In genomic region chr20:3927486-3928291, GRCh38 we compare ENCODE assay signal across 8 cellular contexts. TPM values are rescaled to one million over a fixed set of nuclear protein-coding genes. Genes with fewer than 3 reads are reported as not detected.
DNase-seq lines count a peak whose midpoint lies in the region; ATAC-seq and TF ChIP-seq lines count a peak whose summit lies in the region.

No MANE protein-coding gene starts in this region.

- H3K36me3 Mint-ChIP-seq in MCF 10A (ENCODE audit: insufficient read depth, unreplicated experiment) = peaks cover 65% of the 10 kb centered on the region
- H3K36me3 Mint-ChIP-seq in stimulated activated memory B cell treated with anti-CD40 and anti-IgM and Interleukin-4, amounts not matched to agents 10 μg/mL and 1 μg/mL and 100 μg/mL, for 72 hours = peaks cover 39% of the 10 kb centered on the region

- H3K36me3 ChIP-seq in breast epithelium = no peaks in the 10 kb centered on the region
- H3K36me3 ChIP-seq in SK-N-MC (ENCODE audit: insufficient read depth, low read length) = peaks cover 24% of the 10 kb centered on the region
- H3K36me3 ChIP-seq in cardiac muscle cell = peaks cover 8% of the 10 kb centered on the region
- H3K36me3 ChIP-seq in upper lobe of left lung = peaks cover 0 to 30% (median 19%) of the 10 kb centered on the region in 4 donors

- TF ChIP-seq EP300 in upper lobe of left lung (IDR thresholded peaks at IDR 0.05) = peak in 3 of 4 donors; percentile 16 to 76 (median 38)

- H3K27ac Mint-ChIP-seq in MCF 10A (ENCODE audit: low read depth, unreplicated experiment) = peak overlapping the region; percentile 80
- H3K27ac Mint-ChIP-seq in stimulated activated memory B cell treated with anti-CD40 and anti-IgM and Interleukin-4, amounts not matched to agents 10 μg/mL and 1 μg/mL and 100 μg/mL, for 72 hours = no peak overlapping the region

- WGBS in upper lobe of left lung, 2 donors = 37 to 48% methylated on average over 10 of the region's 10 CpGs

- peak; percentile 77 for DNase-seq in MCF 10A (ENCODE audit: unreplicated experiment)
- no peak for DNase-seq in breast epithelium (ENCODE audit: low spot score in 2 of 2)
- DNase-seq in SK-N-MC (ENCODE audit: low read depth, low spot score) = no peak
- peak in 1 of 2 donors; percentile 80 for DNase-seq in cardiac muscle cell (ENCODE audit: low read depth in 1 of 2, low spot score in 1 of 2)
- DNase-seq in upper lobe of left lung = peak in 1 of 2 donors; percentile 80
- DNase-seq in hepatic stellate cell (ENCODE audit: low spot score) = no peak
- no peak for DNase-seq in stimulated activated CD4-positive, alpha-beta T cell treated with anti-CD3 and anti-CD28 coated beads, Interleukin-4, amount 100 ng/mL, for 4 hours

- H3K27me3 Mint-ChIP-seq in MCF 10A (ENCODE audit: insufficient read depth, unreplicated experiment) = no peaks in the 10 kb centered on the region
- no peaks in the 10 kb centered on the region for H3K27me3 Mint-ChIP-seq in stimulated activated memory B cell treated with anti-CD40 and anti-IgM and Interleukin-4, amounts not matched to agents 10 μg/mL and 1 μg/mL and 100 μg/mL, for 72 hours

- H3K27me3 ChIP-seq in breast epithelium (no peaks in the 10 kb centered on the region), cardiac muscle cell (no peaks in the 10 kb centered on the region), upper lobe of left lung (no peaks in the 10 kb centered on the region)

- ATAC-seq in upper lobe of left lung (ENCODE audit: low FRiP score in 2 of 2) = peak in 1 of 2 donors; percentile 44
- ATAC-seq in stimulated activated memory B cell treated with anti-CD40 and anti-IgM and Interleukin-4, amounts not matched to agents 10 μg/mL and 1 μg/mL and 100 μg/mL, for 72 hours = no peak

- peaks cover 57% of the 10 kb centered on the region for H3K4me1 Mint-ChIP-seq in MCF 10A (ENCODE audit: insufficient read depth, unreplicated experiment)
- H3K4me1 Mint-ChIP-seq in stimulated activated memory B cell treated with anti-CD40 and anti-IgM and Interleukin-4, amounts not matched to agents 10 μg/mL and 1 μg/mL and 100 μg/mL, for 72 hours = peaks cover 41% of the 10 kb centered on the region

- no peaks in the 10 kb centered on the region for H3K9me3 Mint-ChIP-seq in MCF 10A (ENCODE audit: unreplicated experiment)
- H3K9me3 Mint-ChIP-seq in stimulated activated memory B cell treated with anti-CD40 and anti-IgM and Interleukin-4, amounts not matched to agents 10 μg/mL and 1 μg/mL and 100 μg/mL, for 72 hours = no peaks in the 10 kb centered on the region

- H3K9ac ChIP-seq in SK-N-MC (ENCODE audit: insufficient read length) = no peak overlapping the region

- no peak overlapping the region for H3K4me3 ChIP-seq in breast epithelium
- no peak overlapping the region for H3K4me3 ChIP-seq in SK-N-MC
- no peak overlapping the region for H3K4me3 ChIP-seq in cardiac muscle cell
- no peak overlapping the region for H3K4me3 ChIP-seq in upper lobe of left lung

- no TSS peak for BruUV-seq in MCF 10A (replicated peaks; lab: Mats Ljungman, UMichigan)

- peak overlapping the region; percentile 8 for H3K4me3 Mint-ChIP-seq in MCF 10A (ENCODE audit: unreplicated experiment)
- H3K4me3 Mint-ChIP-seq in stimulated activated memory B cell treated with anti-CD40 and anti-IgM and Interleukin-4, amounts not matched to agents 10 μg/mL and 1 μg/mL and 100 μg/mL, for 72 hours = no peak overlapping the region

- TF ChIP-seq POLR2A in breast epithelium (IDR thresholded peaks at IDR 0.05) (no peak), upper lobe of left lung (IDR thresholded peaks at IDR 0.05) (no peak)

- H3K9me3 ChIP-seq in breast epithelium (no peaks in the 10 kb centered on the region), SK-N-MC (ENCODE audit: low read depth, low read length) (no peaks in the 10 kb centered on the region), cardiac muscle cell (ENCODE audit: low read depth) (no peaks in the 10 kb centered on the region), upper lobe of left lung (no peaks in the 10 kb centered on the region)

- CTCF ChIA-PET in MCF 10A (lab: Yijun Ruan, JAX) = interaction anchor here (0.6 to 1.2 kb wide), 4 partner anchors 9 to 1812 kb away, joined by 3 to 4 read pairs (median 3); no protein-coding TSS in a partner anchor

- no peak for TF ChIP-seq CTCF in MCF 10A (IDR thresholded peaks at IDR 0.05; ENCODE audit: unreplicated experiment)
- no peak for TF ChIP-seq CTCF in breast epithelium (IDR thresholded peaks at IDR 0.05)
- no peak for TF ChIP-seq CTCF in cardiac muscle cell (IDR thresholded peaks at IDR 0.05; ENCODE audit: low read depth, low read length)
- TF ChIP-seq CTCF in upper lobe of left lung (IDR thresholded peaks at IDR 0.05) = no peak

- H3K4me1 ChIP-seq in breast epithelium (peaks cover 0 to 14% of the 10 kb centered on the region in 2 donors), cardiac muscle cell (ENCODE audit: low read depth) (peaks cover 28% of the 10 kb centered on the region), upper lobe of left lung (peaks cover 42 to 61% (median 50%) of the 10 kb centered on the region in 4 donors)

- intact Hi-C loops in MCF 10A (cut with micrococcal nuclease) = no loop called here
- intact Hi-C loops in breast epithelium (cut with DNase I; ENCODE audit: low total_unique reads) = loop anchor here (2.0 kb wide), 1 partner anchor 71 kb away; no protein-coding TSS in a partner anchor

- H3K27ac ChIP-seq in breast epithelium (peak overlapping the region in 1 of 2 donors; percentile 74), SK-N-MC (peak overlapping the region; percentile 72; the same call in 1 of the 2 replicates), cardiac muscle cell (peak overlapping the region; percentile 52), upper lobe of left lung (peak overlapping the region; percentile 55 to 74 (median 64))

- POLR2A ChIA-PET in MCF 10A (lab: Yijun Ruan, JAX) = interaction anchor here (0.6 to 2.6 kb wide), 20 partner anchors 8 to 157 kb away, joined by 3 to 13 read pairs (median 4); partner anchors contain the start of gene AP5S1

RNA-seq across cellular contexts. Expression of gene PANK2, which starts 38.5 kb away (rescaled TPM):
- 29.2 and 32.8 TPM in 2 replicates for total RNA-seq in MCF 10A (2022)
- total RNA-seq in breast epithelium = 10 to 100 TPM; 38.2 to 40.1 (median 38.7) TPM
- total RNA-seq in cardiac muscle cell = 29.2 and 33.4 TPM in 2 replicates
- 21.0 and 24.1 TPM in 2 replicates for polyA plus RNA-seq in cardiac muscle cell
- total RNA-seq in upper lobe of left lung = 10 to 100 TPM; 34.3 to 58.7 (median 50.4) TPM
